8 cellular contexts compared by ENCODE assay signal in genomic region chr17:39462644-39463375, GRCh38. TPM values are rescaled to one million over a fixed set of nuclear protein-coding genes. Genes with fewer than 3 reads are reported as not detected.
DNase-seq lines count a peak whose midpoint lies in the region; ATAC-seq and TF ChIP-seq lines count a peak whose summit lies in the region.

No MANE protein-coding gene starts in this region.

- H3K4me1 ChIP-seq in spleen: peaks cover 16 to 61% (median 51%) of the 10 kb centered on the region in 6 donors

- H3K27ac ChIP-seq in CD4-positive, alpha-beta T cell (ENCODE audit: low read depth, low read length): peak overlapping the region; percentile 96
- H3K27ac ChIP-seq in KOPT-K1 (ENCODE audit: low read depth, low read length, poor library complexity, severe bottlenecking): peak overlapping the region; percentile 90
- H3K27ac ChIP-seq in spleen: peak overlapping the region; percentile 97 to 100 (median 99)

- POLR2A ChIA-PET in CD4-positive, alpha-beta T cell (lab: Charles Lee): interaction anchor here (0.9 to 4.7 kb wide), 9 partner anchors 12 to 637 kb away, joined by 3 to 204 read pairs (median 5); partner anchors contain the start of genes FBXL20, MED1, PSMD3 and RPL19

- H3K36me3 ChIP-seq in KOPT-K1 (ENCODE audit: insufficient read depth, low read length) (peaks cover 30% of the 10 kb centered on the region), spleen (peaks cover 0 to 31% (median 3%) of the 10 kb centered on the region in 6 donors)

- peaks cover 37% of the 10 kb centered on the region for H3K36me3 Mint-ChIP-seq in CD4-positive, alpha-beta T cell (ENCODE audit: low read depth)

- H3K27ac Mint-ChIP-seq in CD4-positive, alpha-beta T cell: peak overlapping the region; percentile 91

- no peaks in the 10 kb centered on the region for H3K9me3 ChIP-seq in CD4-positive, alpha-beta T cell (ENCODE audit: control insufficient read depth, low read length)
- no peaks in the 10 kb centered on the region for H3K9me3 ChIP-seq in KOPT-K1 (ENCODE audit: insufficient read depth, low read length, poor library complexity, severe bottlenecking)
- no peaks in the 10 kb centered on the region for H3K9me3 ChIP-seq in spleen

- ATAC-seq in CD4-positive, alpha-beta T cell (ENCODE audit: poor library complexity): no peak

- no peak for TF ChIP-seq CTCF in CD4-positive, alpha-beta T cell (IDR thresholded peaks at IDR 0.05)
- TF ChIP-seq CTCF in astrocyte of the cerebellum (IDR thresholded peaks at IDR 0.05; ENCODE audit: low read depth, low read length, missing control alignments) (no peak), spleen (IDR thresholded peaks at IDR 0.05 in 8 of 11, conservative IDR thresholded peaks at IDR 0.05 in 3 of 11) (no peak)

- intact Hi-C loops in CD4-positive, alpha-beta T cell (cut with DNase I, micrococcal nuclease): loop anchor here in 1 of 2 experiments (2.0 to 5.0 kb wide), 2 partner anchors 62 to 261 kb away; partner anchors contain the start of genes FBXL20 and RPL19
- intact Hi-C loops in spleen (cut with DNase I; ENCODE audit: low total_unique reads): no loop called here

- H3K4me3 ChIP-seq in astrocyte of the cerebellum (ENCODE audit: low read depth, low read length): peak overlapping the region; percentile 98
- peak overlapping the region; percentile 80 to 92 (median 85) for H3K4me3 ChIP-seq in spleen

- peak overlapping the region; percentile 94 for H3K4me3 Mint-ChIP-seq in CD4-positive, alpha-beta T cell

- H3K9me3 Mint-ChIP-seq in CD4-positive, alpha-beta T cell: no peaks in the 10 kb centered on the region

- CTCF ChIA-PET in CD4-positive, alpha-beta T cell (lab: Charles Lee): no interaction called here

- no peak for TF ChIP-seq POLR2A in spleen (IDR thresholded peaks at IDR 0.05)

- H3K4me1 Mint-ChIP-seq in CD4-positive, alpha-beta T cell (ENCODE audit: low read depth): peaks cover 55% of the 10 kb centered on the region

- H3K27me3 ChIP-seq in CD4-positive, alpha-beta T cell (ENCODE audit: control insufficient read depth, insufficient read depth, low read length): no peaks in the 10 kb centered on the region
- H3K27me3 ChIP-seq in spleen (replicated peaks in 1 of 7): no peaks in the 10 kb centered on the region

- no peak for DNase-seq in CD4-positive, alpha-beta T cell
- DNase-seq in astrocyte of the cerebellum (ENCODE audit: low read depth) (no peak), iris pigment epithelial cell (ENCODE audit: low read depth) (peak; percentile 22), spleen (peak; percentile 78), NCI-H1694 (lab: John Stamatoyannopoulos, UW) (no peak), NCI-H2227 (lab: John Stamatoyannopoulos, UW; ENCODE audit: unreplicated experiment) (no peak), NCI-H526 treated with DMSO at 0.1 percent for 48 hours (lab: John Stamatoyannopoulos, UW) (no peak)

- in situ Hi-C loops in astrocyte of the cerebellum (cut with HindIII; ENCODE audit: low sequenced_read_pairs): loop anchor here (5.0 kb wide), 2 partner anchors 56 to 74 kb away; no protein-coding TSS in a partner anchor

- WGBS in spleen, 5 donors: 0 to 3% (median 2%) methylated on average over 14 to 27 of the region's 27 CpGs

- no peaks in the 10 kb centered on the region for H3K27me3 Mint-ChIP-seq in CD4-positive, alpha-beta T cell

RNA-seq across cellular contexts. Expression of gene CDK12, which starts 1.5 kb away (rescaled TPM):
- 100 to 1,000 TPM in 1 of 2 experiments, 10 to 100 TPM in 1; 99.6 to 108 TPM for total RNA-seq in CD4-positive, alpha-beta T cell
- 10 to 100 TPM; 69.5 to 88.1 (median 79.1) TPM for total RNA-seq in spleen
- 10 to 100 TPM in 1 of 3 donors, 1 to 10 TPM in 2; 6.9 to 13.6 (median 8.6) TPM for polyA plus RNA-seq in spleen

RNA-seq across cellular contexts. Expression of gene MED1, which starts 11.7 kb away (rescaled TPM):
- 10 to 100 TPM; 24.7 to 28.7 TPM for total RNA-seq in CD4-positive, alpha-beta T cell
- total RNA-seq in spleen: 10 to 100 TPM; 29.7 to 43.9 (median 39.1) TPM
- polyA plus RNA-seq in spleen: 10 to 100 TPM in 1 of 3 donors, 1 to 10 TPM in 2; 4.4 to 10.2 (median 4.9) TPM

Comparison
In these comparisons a context has a peak if more than half of its experiments do, and no peak if none do; other contexts are left out.
1. DNase-seq: peak in iris pigment epithelial cell (single experiment) and spleen (single experiment); none in CD4-positive, alpha-beta T cell (0 of 10), astrocyte of the cerebellum (single experiment), NCI-H1694 (single experiment), NCI-H2227 (single experiment) and NCI-H526 treated with DMSO at 0.1 percent for 48 hours (single experiment).
2. Peak in every context shown above with its lines, with median percentiles within 50 percentile points of each other: H3K27ac ChIP-seq.